In the genomic region with DNA sequence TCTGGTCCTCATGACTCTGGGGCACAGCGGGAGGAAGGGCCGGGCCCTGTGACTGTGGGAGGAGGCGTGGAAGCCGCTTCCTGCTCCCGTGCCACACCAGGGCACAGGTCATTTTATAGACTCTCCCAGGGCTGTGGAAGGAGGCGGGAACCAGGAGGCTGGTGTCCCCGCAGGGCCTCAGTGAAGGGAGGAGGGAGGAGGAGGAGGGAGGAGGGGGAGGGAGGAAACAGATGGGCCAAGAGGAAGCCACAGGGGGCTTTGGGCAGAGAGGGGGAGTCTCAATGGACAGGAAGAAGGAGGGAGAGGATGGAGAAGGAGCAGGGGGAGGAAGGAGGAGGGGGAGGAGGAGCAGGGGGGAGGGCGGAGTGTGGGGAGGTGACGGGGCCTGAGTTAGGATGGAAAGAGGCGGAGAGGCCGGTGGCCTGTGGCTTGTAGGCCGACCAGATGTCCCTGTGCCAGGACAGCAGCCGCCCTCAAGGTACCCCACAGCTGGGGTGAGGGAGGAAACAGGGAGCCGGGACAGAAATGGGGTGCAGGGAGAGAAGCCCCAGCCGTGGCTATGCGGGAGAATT, we compare ENCODE assay signal across 1 cellular context.
A peak's percentile ranks its signal among the peaks of the same experiment; 100 is the strongest.
TF ChIP-seq lines count a peak whose summit lies in the region.

No MANE protein-coding gene starts in this region.

TF ChIP-seq in liver, 16 proteins besides CTCF, POLR2A, EP300 and RAD21 (continued from another document):
- TF ChIP-seq REST (IDR thresholded peaks at IDR 0.05) = peak; percentile 17
- peak; percentile 60 for TF ChIP-seq SP1 (IDR thresholded peaks at IDR 0.05)
- peak; percentile 44 to 56 for TF ChIP-seq HNF4A (conservative IDR thresholded peaks at IDR 0.05)
- no peak for TF ChIP-seq TAF1 (conservative IDR thresholded peaks at IDR 0.05)
- TF ChIP-seq HNF4G (IDR thresholded peaks at IDR 0.05) = no peak
- TF ChIP-seq FOXA2 (IDR thresholded peaks at IDR 0.05) = no peak
- no peak for TF ChIP-seq JUND (IDR thresholded peaks at IDR 0.05)
- TF ChIP-seq NR2F2 (IDR thresholded peaks at IDR 0.05) = no peak
- no peak for TF ChIP-seq EGR1 (IDR thresholded peaks at IDR 0.05; ENCODE audit: low read depth in 2 of 2)
